12 cellular contexts compared by ENCODE assay signal in the genomic region with DNA sequence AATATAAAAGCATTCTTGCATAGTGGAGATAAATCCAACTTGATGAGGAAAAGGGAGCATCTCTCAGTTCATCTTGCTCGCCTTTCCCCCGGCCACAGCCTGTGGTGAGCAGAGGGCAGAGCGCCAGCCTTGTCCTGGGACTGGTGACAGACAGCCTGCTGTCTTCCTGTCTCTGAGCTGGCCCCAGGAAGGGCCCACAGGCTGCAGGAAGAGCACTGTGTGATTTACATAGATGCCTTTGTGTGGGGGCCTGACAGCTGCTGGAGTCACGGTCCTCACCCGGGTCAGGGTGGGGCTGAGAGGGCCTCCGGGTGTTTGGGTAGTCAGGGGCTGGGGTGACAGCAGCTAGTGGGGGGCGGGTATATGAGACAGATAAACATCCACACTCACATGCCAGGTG. TPM values are rescaled to one million over a fixed set of nuclear protein-coding genes. Genes with fewer than 3 reads are reported as not detected.
A peak's percentile ranks its signal among the peaks of the same experiment; 100 is the strongest.
DNase-seq lines count a peak whose midpoint lies in the region; TF ChIP-seq lines count a peak whose summit lies in the region.
"Had no signal": no experiment of that assay in that cellular context is flagged by ENCODE, and none has a peak within 500 bp of the region (broad histone marks: within the 10 kb centered on the region; RNA-seq: fewer than 3 reads in every experiment).

No MANE protein-coding gene starts in this region.

- H3K36me3 ChIP-seq in A673 (ENCODE audit: insufficient read depth, low read length, poor library complexity, severe bottlenecking): no peaks in the 10 kb centered on the region
- H3K36me3 ChIP-seq in MG63: no peaks in the 10 kb centered on the region
- H3K36me3 ChIP-seq: HAP-1 had no signal

- TF ChIP-seq CTCF in A673 (conservative IDR thresholded peaks at IDR 0.05; ENCODE audit: low read depth, low read length): no peak

- CTCF ChIA-PET in A673 (lab: Charles Lee): no interaction called here

- H3K4me1 ChIP-seq in A673 (ENCODE audit: insufficient read depth, low read length, poor library complexity, severe bottlenecking): no peaks in the 10 kb centered on the region
- H3K4me1 ChIP-seq: HAP-1 had no signal

- intact Hi-C loops in A673 (cut with micrococcal nuclease; ENCODE audit: unreplicated experiment): loop anchor here (10.0 kb wide), 1 partner anchor 590 kb away; no protein-coding TSS in a partner anchor

- no TSS peak for BruUV-seq in A673 (replicated peaks; lab: Mats Ljungman, UMichigan)

- POLR2A ChIA-PET in A673 (lab: Charles Lee; ENCODE audit: low non-redundant PET): no interaction called here

- H3K27me3 ChIP-seq in A673 (replicated peaks; ENCODE audit: insufficient read depth, low read depth, low read length, poor library complexity) (no peaks in the 10 kb centered on the region), MG63 (no peaks in the 10 kb centered on the region)

- no peak overlapping the region for H3K27ac ChIP-seq in A673 (ENCODE audit: low read depth, low read length, poor library complexity, severe bottlenecking)

- H3K4me3 ChIP-seq in A673 (ENCODE audit: low read depth, low read length, poor library complexity, severe bottlenecking) (no peak overlapping the region), MG63 (no peak overlapping the region)
- H3K4me3 ChIP-seq: HAP-1 had no signal

- H3K9me3 ChIP-seq in A673 (ENCODE audit: low read depth, low read length, poor library complexity, severe bottlenecking) (no peaks in the 10 kb centered on the region), MG63 (peaks cover 3% of the 10 kb centered on the region; the same call in 1 of the 2 replicates)
- H3K9me3 ChIP-seq: HAP-1 had no signal

- DNase-seq in NCI-H1694 (lab: John Stamatoyannopoulos, UW) (peak; percentile 21), NCI-H1694 treated with DMSO at 0.1 percent for 48 hours (lab: John Stamatoyannopoulos, UW) (no peak), NCI-H2171 treated with DMSO at 0.1 percent for 48 hours (lab: John Stamatoyannopoulos, UW) (peak; percentile 88), epidermal melanocyte (ENCODE audit: insufficient read length, low spot score) (peak; percentile 44), pons (ENCODE audit: low spot score) (peak; percentile 44), A673 (ENCODE audit: low spot score) (no peak), MG63 (no peak), iPS-NIHi7 (ENCODE audit: extremely low spot score) (no peak)
- DNase-seq: NCI-H1092 treated with DMSO at 0.1 percent for 48 hours; nephron progenitor cell; stimulated activated naive CD4-positive, alpha-beta T cell treated with Interleukin-2 at 50 U/mL for 16 hours had no signal

RNA-seq across cellular contexts. Expression of a gene that starts 29.4 kb away (rescaled TPM):
- not detected in 2 replicates for total RNA-seq in A673 (2021)
- total RNA-seq in MG63 (2014; rRNA removed; shearing (Covaris generic); ENCODE audit: low replicate concordance): not detected in 2 replicates

RNA-seq across cellular contexts. Expression of a gene that starts 44.2 kb away (rescaled TPM):
- total RNA-seq in A673 (2021): not detected in 2 replicates
- not detected in 2 replicates for total RNA-seq in MG63 (2014; rRNA removed; shearing (Covaris generic); ENCODE audit: low replicate concordance)

Comparison
In these comparisons a context has a peak if more than half of its experiments do, and no peak if none do; other contexts are left out.
1. DNase-seq: peak in NCI-H1694 (single experiment), NCI-H2171 treated with DMSO at 0.1 percent for 48 hours (single experiment), epidermal melanocyte (single experiment) and pons (single experiment); none in NCI-H1694 treated with DMSO at 0.1 percent for 48 hours (single experiment), A673 (single experiment), MG63 (single experiment) and iPS-NIHi7 (single experiment).